In the genomic region with DNA sequence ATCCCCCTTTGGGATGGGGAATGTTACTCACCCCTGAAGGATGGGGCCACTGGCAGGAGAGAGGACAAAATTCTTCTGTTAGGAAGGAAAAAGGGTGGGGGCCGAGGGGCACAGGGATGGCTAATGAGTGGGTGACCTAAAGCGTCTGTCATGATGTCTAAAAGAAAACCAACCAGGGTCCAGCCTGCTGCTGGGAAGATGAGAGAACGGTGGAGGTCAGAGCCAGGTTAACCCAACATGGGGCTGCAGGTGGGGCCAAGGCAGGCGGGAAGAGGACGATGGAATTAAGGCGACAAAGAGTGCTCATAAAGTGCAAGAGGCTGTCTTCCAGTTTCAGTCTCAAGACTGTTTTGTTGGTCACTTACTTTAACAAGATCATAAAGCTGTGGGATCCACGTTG, we compare ENCODE assay signal across 21 cellular contexts.
DNase-seq lines count a peak whose midpoint lies in the region; ATAC-seq, FAIRE-seq and TF ChIP-seq lines count a peak whose summit lies in the region.
"Had no signal": no experiment of that assay in that cellular context is flagged by ENCODE, and none has a peak within 500 bp of the region (broad histone marks: within the 10 kb centered on the region; RNA-seq: fewer than 3 reads in every experiment).

No MANE protein-coding gene starts in this region.

- intact Hi-C loops in kidney (cut with DNase I), result no loop called here

- H3F3A ChIP-seq in GM23338 (replicated peaks; ENCODE audit: low read depth), result no peaks in the 10 kb centered on the region

- H3K9me3 Mint-ChIP-seq in GM23338 (no peaks in the 10 kb centered on the region; the same call in 2 of the 3 replicates), nephron progenitor cell (no peaks in the 10 kb centered on the region)
- H3K9me3 Mint-ChIP-seq: CD4-positive, alpha-beta T cell; CD8-positive, alpha-beta T cell had no signal

- H3K36me3 Mint-ChIP-seq in GM23338 (ENCODE audit: low read depth) (no peaks in the 10 kb centered on the region), nephron progenitor cell (ENCODE audit: low read depth) (no peaks in the 10 kb centered on the region)
- H3K36me3 Mint-ChIP-seq: CD8-positive, alpha-beta T cell had no signal

- H3K4me1 ChIP-seq in GM23338 (ENCODE audit: insufficient read depth) (no peaks in the 10 kb centered on the region), OCI-LY3 (ENCODE audit: low read length) (peaks cover 28% of the 10 kb centered on the region), kidney (ENCODE audit: control insufficient read depth in 1 of 2, insufficient read depth in 1 of 2, low read depth in 1 of 2, low read length in 2 of 2) (no peaks in the 10 kb centered on the region)
- H3K4me1 ChIP-seq: A549; BLaER1 treated with 17β-estradiol and CSF1 and Interleukin-3, amounts not matched to agents 10 nM and 100 nM; Caco-2 had no signal

- no peaks in the 10 kb centered on the region for H4K20me1 ChIP-seq in GM23338 (replicated peaks; ENCODE audit: insufficient read depth)
- H4K20me1 ChIP-seq in OCI-LY3 (ENCODE audit: insufficient read depth, low read length), result no peaks in the 10 kb centered on the region
- H4K20me1 ChIP-seq: BLaER1 treated with 17β-estradiol and CSF1 and Interleukin-3, amounts not matched to agents 10 nM and 100 nM had no signal

- FAIRE-seq in kidney (lab: Jason Lieb, UNC), result no peak
- FAIRE-seq: A549, G401.6, GM12891, GM19239 had no signal

- H3K9ac ChIP-seq in OCI-LY3 (ENCODE audit: low read length), result no peak overlapping the region
- no peak overlapping the region for H3K9ac ChIP-seq in kidney (ENCODE audit: low read length in 2 of 2)
- H3K9ac ChIP-seq: BLaER1 treated with 17β-estradiol and CSF1 and Interleukin-3, amounts not matched to agents 10 nM and 100 nM had no signal

- H2AFZ ChIP-seq in GM23338 (no peak overlapping the region), OCI-LY3 (ENCODE audit: low read depth, low read length) (no peak overlapping the region)

- H3K27me3 Mint-ChIP-seq in GM23338 (ENCODE audit: insufficient read depth, low read depth, poor library complexity) (peaks cover 13% of the 10 kb centered on the region), nephron progenitor cell (ENCODE audit: low read depth, poor library complexity) (peaks cover 8% of the 10 kb centered on the region)
- H3K27me3 Mint-ChIP-seq: B cell had no signal

- no peaks in the 10 kb centered on the region for H3K9me3 ChIP-seq in OCI-LY3 (ENCODE audit: insufficient read depth, low read length)
- no peaks in the 10 kb centered on the region for H3K9me3 ChIP-seq in kidney (ENCODE audit: control insufficient read depth in 1 of 2, low read length in 2 of 2)
- H3K9me3 ChIP-seq: A549; BLaER1 treated with 17β-estradiol and CSF1 and Interleukin-3, amounts not matched to agents 10 nM and 100 nM; Caco-2 had no signal

- H3K27ac Mint-ChIP-seq in GM23338 (peak overlapping the region; percentile 42; the same call in 1 of the 2 replicates), nephron progenitor cell (peak overlapping the region; percentile 26)
- H3K27ac Mint-ChIP-seq: B cell; CD4-positive, alpha-beta T cell; CD8-positive, alpha-beta T cell had no signal

- no peak overlapping the region for H3K27ac ChIP-seq in GM23338 (ENCODE audit: low read depth)
- no peak overlapping the region for H3K27ac ChIP-seq in OCI-LY3 (ENCODE audit: low read length)
- no peak overlapping the region for H3K27ac ChIP-seq in kidney (ENCODE audit: low read depth in 2 of 2, low read length in 2 of 2)
- H3K27ac ChIP-seq: 22Rv1; A549; BLaER1 treated with 17β-estradiol and CSF1 and Interleukin-3, amounts not matched to agents 10 nM and 100 nM; C4-2B had no signal

- H3K4me2 ChIP-seq in GM23338 (no peak overlapping the region), OCI-LY3 (ENCODE audit: low read length) (peak overlapping the region; percentile 29)
- H3K4me2 ChIP-seq: A549; BLaER1 treated with 17β-estradiol and CSF1 and Interleukin-3, amounts not matched to agents 10 nM and 100 nM had no signal

- H3K4me1 Mint-ChIP-seq in GM23338, result peaks cover 10% of the 10 kb centered on the region; the same call in 2 of the 3 replicates
- peaks cover 65% of the 10 kb centered on the region for H3K4me1 Mint-ChIP-seq in nephron progenitor cell
- H3K4me1 Mint-ChIP-seq: B cell had no signal

- no peaks in the 10 kb centered on the region for H3K27me3 ChIP-seq in GM23338 (ENCODE audit: insufficient read depth)
- no peaks in the 10 kb centered on the region for H3K27me3 ChIP-seq in OCI-LY3 (ENCODE audit: low read depth, low read length)
- H3K27me3 ChIP-seq: BLaER1 treated with 17β-estradiol and CSF1 and Interleukin-3, amounts not matched to agents 10 nM and 100 nM had no signal

- H3K4me3 Mint-ChIP-seq in GM23338 (no peak overlapping the region), nephron progenitor cell (no peak overlapping the region)
- H3K4me3 Mint-ChIP-seq: B cell; CD4-positive, alpha-beta T cell; CD8-positive, alpha-beta T cell had no signal

- no peak overlapping the region for H3K4me3 ChIP-seq in GM23338
- H3K4me3 ChIP-seq in OCI-LY3 (ENCODE audit: low read length), result no peak overlapping the region
- no peak overlapping the region for H3K4me3 ChIP-seq in kidney (ENCODE audit: low read length in 2 of 2)
- H3K4me3 ChIP-seq: A549; BLaER1 treated with 17β-estradiol and CSF1 and Interleukin-3, amounts not matched to agents 10 nM and 100 nM had no signal

- no peak for TF ChIP-seq CTCF in GM23338 (conservative IDR thresholded peaks at IDR 0.05; ENCODE audit: low read depth in 2 of 2)
- TF ChIP-seq CTCF in OCI-LY3 (IDR thresholded peaks at IDR 0.05; ENCODE audit: low read depth, low read length), result no peak
- no peak for TF ChIP-seq CTCF in nephron progenitor cell (IDR thresholded peaks at IDR 0.05)
- no peak for TF ChIP-seq CTCF in kidney (IDR thresholded peaks at IDR 0.05; ENCODE audit: borderline replicate concordance, extremely low read depth, insufficient read depth)

- ATAC-seq in GM23338, result no peak
- ATAC-seq: A549; CD8-positive, alpha-beta T cell had no signal

- H3K36me3 ChIP-seq in GM23338 (ENCODE audit: insufficient read depth), result no peaks in the 10 kb centered on the region
- no peaks in the 10 kb centered on the region for H3K36me3 ChIP-seq in OCI-LY3 (replicated peaks; ENCODE audit: low read depth, low read length)
- H3K36me3 ChIP-seq in kidney (ENCODE audit: control insufficient read depth in 1 of 2, insufficient read depth in 2 of 2, low read length in 2 of 2), result no peaks in the 10 kb centered on the region
- H3K36me3 ChIP-seq: BLaER1 treated with 17β-estradiol and CSF1 and Interleukin-3, amounts not matched to agents 10 nM and 100 nM had no signal

- H3K9me2 ChIP-seq in GM23338 (ENCODE audit: insufficient read depth), result no peaks in the 10 kb centered on the region

- no peak for DNase-seq in GM23338 (ENCODE audit: low spot score)
- no peak for DNase-seq in nephron progenitor cell
- DNase-seq in NCI-H510A (lab: John Stamatoyannopoulos, UW), result no peak
- no peak for DNase-seq in kidney
- no peak for DNase-seq in NCI-H774 (lab: John Stamatoyannopoulos, UW)
- DNase-seq: AML-193; Caco-2; Calu3; CD4-positive, alpha-beta T cell; CD8-positive, alpha-beta T cell; DMS79 treated with DMSO at 0.1 percent for 48 hours; GF-D8 had no signal

- no peaks in the 10 kb centered on the region for H3K79me2 ChIP-seq in GM23338 (replicated peaks; ENCODE audit: insufficient read depth)
- H3K79me2 ChIP-seq in OCI-LY3 (ENCODE audit: low read length), result no peaks in the 10 kb centered on the region

TF ChIP-seq in GM23338, 12 proteins besides CTCF, POLR2A, EP300 and RAD21 (continues in another document):
- TF ChIP-seq EZH2 (IDR thresholded peaks at IDR 0.05; ENCODE audit: low read depth, unreplicated experiment), result no peak
- no peak for TF ChIP-seq CREB1 (CRISPR knock-in tag; IDR thresholded peaks at IDR 0.05; ENCODE audit: low read depth)
- TF ChIP-seq NANOG (IDR thresholded peaks at IDR 0.05; ENCODE audit: borderline replicate concordance), result no peak
- TF ChIP-seq EZH2phosphoT487 (IDR thresholded peaks at IDR 0.05; ENCODE audit: unreplicated experiment), result no peak
- no peak for TF ChIP-seq ZNF331 (CRISPR knock-in tag; IDR thresholded peaks at IDR 0.05; ENCODE audit: low read depth)
